ENCODE assay signal across 26 cellular contexts in the genomic region with DNA sequence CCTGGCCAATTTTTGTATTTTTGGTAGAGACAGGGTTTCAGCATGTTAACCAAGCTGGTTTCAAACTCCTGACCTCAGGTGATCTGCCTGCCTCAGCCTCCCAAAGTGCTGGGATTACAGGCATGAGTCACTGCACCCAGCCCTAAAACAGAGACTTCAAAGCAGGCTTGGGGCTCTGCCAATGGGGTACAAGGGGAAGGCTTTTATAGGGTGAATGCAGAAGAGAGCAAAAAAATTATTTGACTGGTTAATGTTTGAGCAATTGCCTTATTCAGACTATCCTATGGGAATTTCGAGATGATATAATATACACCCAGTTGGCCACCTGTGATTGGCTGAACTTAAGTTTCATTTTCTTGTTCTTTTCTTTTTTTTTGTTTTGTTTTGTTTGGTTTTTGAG. TPM values are rescaled to one million over a fixed set of nuclear protein-coding genes. Genes with fewer than 3 reads are reported as not detected.
DNase-seq lines count a peak whose midpoint lies in the region; ATAC-seq and TF ChIP-seq lines count a peak whose summit lies in the region.
"Had no signal": no experiment of that assay in that cellular context is flagged by ENCODE, and none has a peak within 500 bp of the region (broad histone marks: within the 10 kb centered on the region; RNA-seq: fewer than 3 reads in every experiment).

No MANE protein-coding gene starts in this region.

- no peak overlapping the region for H3K27ac ChIP-seq in CD8-positive, alpha-beta T cell (ENCODE audit: low read depth, low read length)
- H3K27ac ChIP-seq in PC-9 (no peak overlapping the region), SK-N-SH (ENCODE audit: low read depth in 2 of 2, low read length in 1 of 2) (no peak overlapping the region)
- H3K27ac ChIP-seq: ovary, right atrium auricular region, uterus, VCaP had no signal

- POLR2A ChIA-PET in activated CD4-positive, alpha-beta memory T cell treated with anti-CD3 and anti-CD28 coated beads for 36 hours (lab: Charles Lee), result no interaction called here
- POLR2A ChIA-PET in activated CD4-positive, alpha-beta memory T cell treated with anti-CD3 and anti-CD28 coated beads, Interleukin-2, amount 10 ng/mL, durations not matched to agents 7 days and 5 days (lab: Charles Lee), result no interaction called here
- POLR2A ChIA-PET in CD8-positive, alpha-beta T cell (lab: Charles Lee), result no interaction called here
- POLR2A ChIA-PET in PC-9 (lab: Charles Lee; ENCODE audit: unreplicated experiment) (no interaction called here), HEK293T (lab: Yijun Ruan, JAX) (no interaction called here), SK-N-SH (lab: Yijun Ruan, JAX) (no interaction called here)

- H3K27me3 ChIP-seq in CD8-positive, alpha-beta T cell (ENCODE audit: insufficient read depth, low read length), result no peaks in the 10 kb centered on the region
- no peaks in the 10 kb centered on the region for H3K27me3 ChIP-seq in PC-9 (ENCODE audit: insufficient read depth, low read depth)
- no peaks in the 10 kb centered on the region for H3K27me3 ChIP-seq in SK-N-SH (ENCODE audit: insufficient read depth)
- H3K27me3 ChIP-seq: ovary, right atrium auricular region, uterus had no signal

- no peaks in the 10 kb centered on the region for H3K36me3 Mint-ChIP-seq in activated CD4-positive, alpha-beta memory T cell treated with anti-CD3 and anti-CD28 coated beads for 36 hours
- no peaks in the 10 kb centered on the region for H3K36me3 Mint-ChIP-seq in activated CD4-positive, alpha-beta memory T cell treated with anti-CD3 and anti-CD28 coated beads, Interleukin-2, amount 10 ng/mL, durations not matched to agents 7 days and 5 days (ENCODE audit: low read depth)
- no peaks in the 10 kb centered on the region for H3K36me3 Mint-ChIP-seq in CD8-positive, alpha-beta T cell
- H3K36me3 Mint-ChIP-seq: memory B cell, naive B cell had no signal

- no peaks in the 10 kb centered on the region for H3K9me2 ChIP-seq in PC-9 (ENCODE audit: insufficient read depth)
- H3K9me2 ChIP-seq in SK-N-SH, result no peaks in the 10 kb centered on the region

- H3K27ac Mint-ChIP-seq in activated CD4-positive, alpha-beta memory T cell treated with anti-CD3 and anti-CD28 coated beads for 36 hours, result no peak overlapping the region
- H3K27ac Mint-ChIP-seq in activated CD4-positive, alpha-beta memory T cell treated with anti-CD3 and anti-CD28 coated beads, Interleukin-2, amount 10 ng/mL, durations not matched to agents 7 days and 5 days, result no peak overlapping the region
- no peak overlapping the region for H3K27ac Mint-ChIP-seq in CD8-positive, alpha-beta T cell
- H3K27ac Mint-ChIP-seq: memory B cell; naive B cell; T-helper 1 cell treated with Interleukin-12 subunit alpha and Interleukin-12 subunit beta and Interleukin-4 antibody, amounts not matched to agents 30 μg/mL and 1 μg/mL, for 36 hours had no signal

- no peaks in the 10 kb centered on the region for H3K27me3 Mint-ChIP-seq in activated CD4-positive, alpha-beta memory T cell treated with anti-CD3 and anti-CD28 coated beads for 36 hours
- H3K27me3 Mint-ChIP-seq in activated CD4-positive, alpha-beta memory T cell treated with anti-CD3 and anti-CD28 coated beads, Interleukin-2, amount 10 ng/mL, durations not matched to agents 7 days and 5 days, result peaks cover 2% of the 10 kb centered on the region
- no peaks in the 10 kb centered on the region for H3K27me3 Mint-ChIP-seq in CD8-positive, alpha-beta T cell (ENCODE audit: low read depth)
- H3K27me3 Mint-ChIP-seq: naive B cell had no signal

- CTCF ChIA-PET in activated CD4-positive, alpha-beta memory T cell treated with anti-CD3 and anti-CD28 coated beads for 36 hours (lab: Charles Lee), result no interaction called here
- CTCF ChIA-PET in activated CD4-positive, alpha-beta memory T cell treated with anti-CD3 and anti-CD28 coated beads, Interleukin-2, amount 10 ng/mL, durations not matched to agents 7 days and 5 days (lab: Charles Lee), result no interaction called here
- CTCF ChIA-PET in CD8-positive, alpha-beta T cell (lab: Charles Lee), result interaction anchor here (0.7 to 0.9 kb wide), 2 partner anchors 8 to 54 kb away, joined by 4 read pairs; no protein-coding TSS in a partner anchor
- CTCF ChIA-PET in PC-9 (lab: Charles Lee) (no interaction called here), HEK293T (lab: Yijun Ruan, JAX) (no interaction called here), SK-N-SH (lab: Yijun Ruan, JAX) (interaction anchor here (1.4 kb wide), 1 partner anchor 11 kb away, joined by 3 read pairs; no protein-coding TSS in a partner anchor)

- peak; percentile 56 for ATAC-seq in CD8-positive, alpha-beta T cell

- no peak for TF ChIP-seq RAD21 in SK-N-SH (IDR thresholded peaks at IDR 0.05; ENCODE audit: low read length)

- no peak for TF ChIP-seq EP300 in SK-N-SH (IDR thresholded peaks at IDR 0.05; ENCODE audit: borderline replicate concordance in 1 of 2, low read depth in 1 of 2, low read length in 1 of 2)

- TF ChIP-seq CTCF in CD8-positive, alpha-beta T cell (IDR thresholded peaks at IDR 0.05), result no peak
- no peak for TF ChIP-seq CTCF in PC-9 (conservative IDR thresholded peaks at IDR 0.05)
- TF ChIP-seq CTCF in fibroblast of the aortic adventitia (IDR thresholded peaks at IDR 0.05; ENCODE audit: insufficient read depth, low read length), result no peak
- TF ChIP-seq CTCF in SK-N-SH (IDR thresholded peaks at IDR 0.05), result no peak

- intact Hi-C loops in activated CD4-positive, alpha-beta memory T cell treated with anti-CD3 and anti-CD28 coated beads for 36 hours (cut with micrococcal nuclease), result no loop called here
- intact Hi-C loops in CD8-positive, alpha-beta T cell (cut with DNase I, micrococcal nuclease), result no loop called here
- intact Hi-C loops in PC-9 (cut with micrococcal nuclease; ENCODE audit: unreplicated experiment), result no loop called here

- peak; percentile 9 for DNase-seq in activated CD4-positive, alpha-beta memory T cell treated with anti-CD3 and anti-CD28 coated beads for 36 hours
- no peak for DNase-seq in activated CD4-positive, alpha-beta memory T cell treated with anti-CD3 and anti-CD28 coated beads, Interleukin-2, amount 10 ng/mL, durations not matched to agents 7 days and 5 days
- DNase-seq in CD8-positive, alpha-beta T cell, result peak in 3 of 7 experiments; percentile 22 to 29 (median 22)
- peak in 1 of 2 experiments; percentile 70 for DNase-seq in PC-9
- DNase-seq in fibroblast of the aortic adventitia (ENCODE audit: low read depth), result peak; percentile 8
- no peak for DNase-seq in HEK293T (ENCODE audit: extremely low spot score)
- no peak for DNase-seq in NCI-H2029 (lab: John Stamatoyannopoulos, UW)
- DNase-seq in SK-N-SH, result no peak
- DNase-seq: ACHN, activated gamma-delta T cell treated with Interleukin-2 at 50 U/mL for 16 hours, aorta, C1 segment of cervical spinal cord, cerebellar nuclear complex, kidney glomerular epithelial cell, naive B cell, NCI-H2171 treated with DMSO at 0.1 percent for 48 hours, NCI-H748 treated with DMSO at 0.1 percent for 48 hours, OCI-M1, ovary, SIG-M5, substantia nigra, uterus had no signal

- no TSS peak for BruUV-seq in PC-9 (replicated peaks; lab: Mats Ljungman, UMichigan)

- peaks cover 4% of the 10 kb centered on the region for H3K4me1 Mint-ChIP-seq in activated CD4-positive, alpha-beta memory T cell treated with anti-CD3 and anti-CD28 coated beads for 36 hours (ENCODE audit: low read depth)
- peaks cover 10% of the 10 kb centered on the region for H3K4me1 Mint-ChIP-seq in activated CD4-positive, alpha-beta memory T cell treated with anti-CD3 and anti-CD28 coated beads, Interleukin-2, amount 10 ng/mL, durations not matched to agents 7 days and 5 days
- peaks cover 2% of the 10 kb centered on the region for H3K4me1 Mint-ChIP-seq in CD8-positive, alpha-beta T cell (ENCODE audit: low read depth)
- H3K4me1 Mint-ChIP-seq: naive B cell had no signal

- no peak overlapping the region for H3K4me3 ChIP-seq in CD8-positive, alpha-beta T cell (ENCODE audit: low read depth, low read length)
- H3K4me3 ChIP-seq in PC-9 (no peak overlapping the region), fibroblast of the aortic adventitia (ENCODE audit: low read depth, low read length) (no peak overlapping the region), SK-N-SH (ENCODE audit: low read depth in 2 of 2, low read length in 1 of 2) (no peak overlapping the region)
- H3K4me3 ChIP-seq: ovary, right atrium auricular region, uterus had no signal

- no peaks in the 10 kb centered on the region for H3K9me3 ChIP-seq in CD8-positive, alpha-beta T cell (ENCODE audit: low read length)
- no peaks in the 10 kb centered on the region for H3K9me3 ChIP-seq in PC-9 (ENCODE audit: insufficient read depth, low read depth)
- no peaks in the 10 kb centered on the region for H3K9me3 ChIP-seq in SK-N-SH
- H3K9me3 ChIP-seq: ovary, right atrium auricular region, uterus had no signal

- no peaks in the 10 kb centered on the region for H3K9me3 Mint-ChIP-seq in activated CD4-positive, alpha-beta memory T cell treated with anti-CD3 and anti-CD28 coated beads for 36 hours
- H3K9me3 Mint-ChIP-seq in activated CD4-positive, alpha-beta memory T cell treated with anti-CD3 and anti-CD28 coated beads, Interleukin-2, amount 10 ng/mL, durations not matched to agents 7 days and 5 days, result no peaks in the 10 kb centered on the region
- H3K9me3 Mint-ChIP-seq in CD8-positive, alpha-beta T cell, result no peaks in the 10 kb centered on the region
- H3K9me3 Mint-ChIP-seq: memory B cell; naive B cell; T-helper 1 cell treated with Interleukin-12 subunit alpha and Interleukin-12 subunit beta and Interleukin-4 antibody, amounts not matched to agents 30 μg/mL and 1 μg/mL, for 36 hours had no signal

- H3K4me3 Mint-ChIP-seq in activated CD4-positive, alpha-beta memory T cell treated with anti-CD3 and anti-CD28 coated beads for 36 hours, result no peak overlapping the region
- H3K4me3 Mint-ChIP-seq in activated CD4-positive, alpha-beta memory T cell treated with anti-CD3 and anti-CD28 coated beads, Interleukin-2, amount 10 ng/mL, durations not matched to agents 7 days and 5 days, result no peak overlapping the region
- H3K4me3 Mint-ChIP-seq in CD8-positive, alpha-beta T cell, result no peak overlapping the region
- H3K4me3 Mint-ChIP-seq: memory B cell; naive B cell; T-helper 1 cell treated with Interleukin-12 subunit alpha and Interleukin-12 subunit beta and Interleukin-4 antibody, amounts not matched to agents 30 μg/mL and 1 μg/mL, for 36 hours had no signal

- H4K20me1 ChIP-seq in PC-9 (ENCODE audit: insufficient read depth), result no peaks in the 10 kb centered on the region
- no peaks in the 10 kb centered on the region for H4K20me1 ChIP-seq in SK-N-SH (ENCODE audit: insufficient read depth)

- 74% methylated on average over 1 of the region's 1 CpG for WGBS in SK-N-SH (ENCODE audit: low lambda C conversion rate)

- H2AFZ ChIP-seq in PC-9, result no peak overlapping the region
- no peak overlapping the region for H2AFZ ChIP-seq in SK-N-SH (ENCODE audit: low read depth)

- peak overlapping the region; percentile 14 for H3K4me2 ChIP-seq in PC-9
- no peak overlapping the region for H3K4me2 ChIP-seq in SK-N-SH

- no peaks in the 10 kb centered on the region for H3K36me3 ChIP-seq in CD8-positive, alpha-beta T cell (ENCODE audit: insufficient read depth, low read length)
- H3K36me3 ChIP-seq in PC-9 (ENCODE audit: low read depth) (no peaks in the 10 kb centered on the region), SK-N-SH (replicated peaks in 1 of 2; ENCODE audit: control insufficient read depth in 1 of 2, insufficient read depth in 2 of 2, low read length in 1 of 2) (no peaks in the 10 kb centered on the region)
- H3K36me3 ChIP-seq: ovary, right atrium auricular region, uterus had no signal

- no peaks in the 10 kb centered on the region for H3K79me2 ChIP-seq in PC-9 (ENCODE audit: low read depth)
- no peaks in the 10 kb centered on the region for H3K79me2 ChIP-seq in SK-N-SH (ENCODE audit: insufficient read depth)

- peaks cover 4% of the 10 kb centered on the region for H3K4me1 ChIP-seq in CD8-positive, alpha-beta T cell (ENCODE audit: insufficient read depth, low read length)
- H3K4me1 ChIP-seq in PC-9 (replicated peaks; ENCODE audit: insufficient read depth) (peaks cover 33% of the 10 kb centered on the region), SK-N-SH (ENCODE audit: control insufficient read depth in 1 of 2, insufficient read depth in 2 of 2, low read depth in 1 of 2, low read length in 1 of 2) (peaks cover 14 to 20% of the 10 kb centered on the region in 2 experiments; a peak in 3 of 4 replicates)
- H3K4me1 ChIP-seq: uterus had no signal

- H3F3A ChIP-seq in PC-9 (ENCODE audit: insufficient read depth, low read depth) (peaks cover 26% of the 10 kb centered on the region; the same call in 1 of the 2 replicates), SK-N-SH (replicated peaks; ENCODE audit: insufficient read depth) (peaks cover 13% of the 10 kb centered on the region)

- no peak overlapping the region for H3K9ac ChIP-seq in SK-N-SH

RNA-seq across cellular contexts. Expression of gene ACTN1, which starts 31.5 kb away (rescaled TPM):
- total RNA-seq in activated CD4-positive, alpha-beta memory T cell treated with anti-CD3 and anti-CD28 coated beads for 36 hours, result 10 to 100 TPM; 70.6 to 72.2 TPM
- total RNA-seq in activated CD4-positive, alpha-beta memory T cell treated with anti-CD3 and anti-CD28 coated beads, Interleukin-2, amount 10 ng/mL, durations not matched to agents 7 days and 5 days, result 10 to 100 TPM; 34.7 to 37.1 TPM
- total RNA-seq in CD8-positive, alpha-beta T cell, result 100 to 1,000 TPM; 153 to 161 TPM
- total RNA-seq in PC-9 (2021), result 314 and 323 TPM in 2 replicates
- 94.0 and 114 TPM in 2 replicates for total RNA-seq in fibroblast of the aortic adventitia (ENCODE audit: low replicate concordance)
- 266 and 319 TPM in 2 replicates for polyA plus RNA-seq in SK-N-SH (2012; rRNA removed)
- polyA plus RNA-seq in SK-N-SH (2012; cell fraction: cytosol; rRNA removed), result 144 and 218 TPM in 2 replicates
- 589 and 740 TPM in 2 replicates for polyA plus RNA-seq in SK-N-SH (2012; cell fraction: nucleus; rRNA removed)

Comparison
In these comparisons a context has a peak if more than half of its experiments do, and no peak if none do; other contexts are left out.
1. DNase-seq: peak in activated CD4-positive, alpha-beta memory T cell treated with anti-CD3 and anti-CD28 coated beads for 36 hours (single experiment) and fibroblast of the aortic adventitia (single experiment); none in activated CD4-positive, alpha-beta memory T cell treated with anti-CD3 and anti-CD28 coated beads, Interleukin-2, amount 10 ng/mL, durations not matched to agents 7 days and 5 days (single experiment), HEK293T (single experiment), NCI-H2029 (single experiment) and SK-N-SH (single experiment).
2. CTCF ChIA-PET loops: an anchor here in CD8-positive, alpha-beta T cell (0.7 to 0.9 kb wide) and SK-N-SH (1.4 kb wide); none called in activated CD4-positive, alpha-beta memory T cell treated with anti-CD3 and anti-CD28 coated beads for 36 hours, activated CD4-positive, alpha-beta memory T cell treated with anti-CD3 and anti-CD28 coated beads, Interleukin-2, amount 10 ng/mL, durations not matched to agents 7 days and 5 days, PC-9 and HEK293T.